In genomic region chr7:13240349-13240748, GRCh38 we compare ENCODE assay signal across 1 cellular context.
TF ChIP-seq lines count a peak whose summit lies in the region.

No MANE protein-coding gene starts in this region.

TF ChIP-seq in HEK293, 187 proteins besides CTCF, POLR2A, EP300 and RAD21 (continued from another document):
- TF ChIP-seq PRDM10 (tag by site-specific recombination; IDR thresholded peaks at IDR 0.05): no peak
